ENCODE assay signal across 1 cellular context in the genomic region with DNA sequence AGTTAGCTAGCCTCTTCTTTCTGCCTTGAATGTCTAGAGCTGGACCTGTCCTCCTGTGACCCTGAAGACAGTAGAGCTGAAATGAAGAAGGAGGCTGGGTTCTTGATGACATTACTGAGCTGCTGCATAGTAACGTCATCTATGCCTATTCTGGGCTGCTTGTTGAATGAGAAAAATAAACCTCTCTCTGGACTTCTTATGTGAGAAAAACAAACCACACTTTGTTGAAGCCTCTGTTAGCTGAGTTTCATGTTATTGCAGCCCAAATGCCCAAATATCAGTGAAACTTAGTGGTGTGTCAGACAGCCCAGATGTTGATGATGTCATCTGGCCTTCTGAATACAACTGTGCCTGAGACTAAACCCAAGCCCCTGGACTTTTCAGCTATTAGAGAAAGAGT.
TF ChIP-seq lines count a peak whose summit lies in the region.

No MANE protein-coding gene starts in this region.

TF ChIP-seq in GM12878, 131 proteins besides CTCF, POLR2A, EP300 and RAD21 (continued from another document and continues in another):
- TF ChIP-seq, protein P1, sequence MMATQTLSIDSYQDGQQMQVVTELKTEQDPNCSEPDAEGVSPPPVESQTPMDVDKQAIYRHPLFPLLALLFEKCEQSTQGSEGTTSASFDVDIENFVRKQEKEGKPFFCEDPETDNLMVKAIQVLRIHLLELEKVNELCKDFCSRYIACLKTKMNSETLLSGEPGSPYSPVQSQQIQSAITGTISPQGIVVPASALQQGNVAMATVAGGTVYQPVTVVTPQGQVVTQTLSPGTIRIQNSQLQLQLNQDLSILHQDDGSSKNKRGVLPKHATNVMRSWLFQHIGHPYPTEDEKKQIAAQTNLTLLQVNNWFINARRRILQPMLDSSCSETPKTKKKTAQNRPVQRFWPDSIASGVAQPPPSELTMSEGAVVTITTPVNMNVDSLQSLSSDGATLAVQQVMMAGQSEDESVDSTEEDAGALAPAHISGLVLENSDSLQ (IDR thresholded peaks at IDR 0.05) = peak; percentile 33; the same call in 1 of the 2 replicates
- TF ChIP-seq, protein P2, sequence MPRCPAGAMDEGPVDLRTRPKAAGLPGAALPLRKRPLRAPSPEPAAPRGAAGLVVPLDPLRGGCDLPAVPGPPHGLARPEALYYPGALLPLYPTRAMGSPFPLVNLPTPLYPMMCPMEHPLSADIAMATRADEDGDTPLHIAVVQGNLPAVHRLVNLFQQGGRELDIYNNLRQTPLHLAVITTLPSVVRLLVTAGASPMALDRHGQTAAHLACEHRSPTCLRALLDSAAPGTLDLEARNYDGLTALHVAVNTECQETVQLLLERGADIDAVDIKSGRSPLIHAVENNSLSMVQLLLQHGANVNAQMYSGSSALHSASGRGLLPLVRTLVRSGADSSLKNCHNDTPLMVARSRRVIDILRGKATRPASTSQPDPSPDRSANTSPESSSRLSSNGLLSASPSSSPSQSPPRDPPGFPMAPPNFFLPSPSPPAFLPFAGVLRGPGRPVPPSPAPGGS (IDR thresholded peaks at IDR 0.05; ENCODE audit: borderline replicate concordance, insufficient read depth, low read depth, low read length, poor library complexity, severe bottlenecking) = peak; percentile 49
- TF ChIP-seq NFIC (IDR thresholded peaks at IDR 0.05; ENCODE audit: low read depth, low read length) = peak; percentile 96
- TF ChIP-seq SP1 (IDR thresholded peaks at IDR 0.05; ENCODE audit: low read depth, low read length) = no peak
- peak; percentile 75 for TF ChIP-seq CBX5 (IDR thresholded peaks at IDR 0.05; ENCODE audit: low read depth)
- TF ChIP-seq, protein P3, sequence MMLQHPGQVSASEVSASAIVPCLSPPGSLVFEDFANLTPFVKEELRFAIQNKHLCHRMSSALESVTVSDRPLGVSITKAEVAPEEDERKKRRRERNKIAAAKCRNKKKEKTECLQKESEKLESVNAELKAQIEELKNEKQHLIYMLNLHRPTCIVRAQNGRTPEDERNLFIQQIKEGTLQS (IDR thresholded peaks at IDR 0.05; ENCODE audit: borderline replicate concordance, extremely low read depth, low read depth, low read length) = no peak
- peak; percentile 62; the same call in 1 of the 2 replicates for TF ChIP-seq EED (IDR thresholded peaks at IDR 0.05; ENCODE audit: low read depth)
- TF ChIP-seq GABPA (IDR thresholded peaks at IDR 0.05; ENCODE audit: low read depth) = 0 out of 2 replicates have a peak, but pooled peaks have one; percentile 25
- TF ChIP-seq FOS (IDR thresholded peaks at IDR 0.05; ENCODE audit: borderline replicate concordance, extremely low read depth, insufficient read length) = no peak
- peak; percentile 24; the same call in 1 of the 2 replicates for TF ChIP-seq TAF1 (IDR thresholded peaks at IDR 0.05; ENCODE audit: borderline replicate concordance, low read depth, low read length)
- TF ChIP-seq SMC3 (IDR thresholded peaks at IDR 0.05; ENCODE audit: borderline replicate concordance, low read length) = peak; percentile 18; the same call in 1 of the 2 replicates
- peak; percentile 90 for TF ChIP-seq TBL1XR1 (IDR thresholded peaks at IDR 0.05; ENCODE audit: low read depth, low read length)
- peak; percentile 94 for TF ChIP-seq ZBED1 (IDR thresholded peaks at IDR 0.05; ENCODE audit: borderline replicate concordance)
- 0 out of 2 replicates have a peak, but pooled peaks have one; percentile 4 for TF ChIP-seq PAX5 (IDR thresholded peaks at IDR 0.05; ENCODE audit: borderline replicate concordance, low read depth, low read length)
- TF ChIP-seq RFX5 (IDR thresholded peaks at IDR 0.05; ENCODE audit: low read depth, low read length) = no peak
- TF ChIP-seq SRF (IDR thresholded peaks at IDR 0.05; ENCODE audit: low read depth in 2 of 2, low read length in 2 of 2) = 0 out of 4 replicates have a peak, but pooled peaks of 1 of the 2 experiments have one; percentile 39
- no peak for TF ChIP-seq YBX1 (IDR thresholded peaks at IDR 0.05)
- no peak for TF ChIP-seq POLR2AphosphoS2 (IDR thresholded peaks at IDR 0.05; ENCODE audit: low read depth, low read length)
- peak; percentile 38; the same call in 1 of the 2 replicates for TF ChIP-seq TCF7 (IDR thresholded peaks at IDR 0.05; ENCODE audit: borderline replicate concordance)
- TF ChIP-seq MEF2A (IDR thresholded peaks at IDR 0.05; ENCODE audit: insufficient read depth, low read depth, low read length) = peak; percentile 93
- TF ChIP-seq CBFB (IDR thresholded peaks at IDR 0.05; ENCODE audit: low read depth) = peak; percentile 81
- no peak; the same call in 1 of the 2 replicates for TF ChIP-seq TCF3 (IDR thresholded peaks at IDR 0.05; ENCODE audit: borderline replicate concordance, insufficient read depth, low read depth, low read length)
- 0 out of 2 replicates have a peak, but pooled peaks have one; percentile 12 for TF ChIP-seq YY1 (IDR thresholded peaks at IDR 0.05; ENCODE audit: low read depth, low read length)
- no peak for TF ChIP-seq SREBF2 (IDR thresholded peaks at IDR 0.05; ENCODE audit: low read length)
- 0 out of 2 replicates have a peak, but pooled peaks have one; percentile 46 for TF ChIP-seq STAT3 (IDR thresholded peaks at IDR 0.05; ENCODE audit: low read depth, low read length)
- TF ChIP-seq, protein P4, sequence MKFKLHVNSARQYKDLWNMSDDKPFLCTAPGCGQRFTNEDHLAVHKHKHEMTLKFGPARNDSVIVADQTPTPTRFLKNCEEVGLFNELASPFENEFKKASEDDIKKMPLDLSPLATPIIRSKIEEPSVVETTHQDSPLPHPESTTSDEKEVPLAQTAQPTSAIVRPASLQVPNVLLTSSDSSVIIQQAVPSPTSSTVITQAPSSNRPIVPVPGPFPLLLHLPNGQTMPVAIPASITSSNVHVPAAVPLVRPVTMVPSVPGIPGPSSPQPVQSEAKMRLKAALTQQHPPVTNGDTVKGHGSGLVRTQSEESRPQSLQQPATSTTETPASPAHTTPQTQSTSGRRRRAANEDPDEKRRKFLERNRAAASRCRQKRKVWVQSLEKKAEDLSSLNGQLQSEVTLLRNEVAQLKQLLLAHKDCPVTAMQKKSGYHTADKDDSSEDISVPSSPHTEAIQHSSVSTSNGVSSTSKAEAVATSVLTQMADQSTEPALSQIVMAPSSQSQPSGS (IDR thresholded peaks at IDR 0.05; ENCODE audit: low read length) = peak; percentile 99; the same call in 1 of the 2 replicates
- TF ChIP-seq PML (IDR thresholded peaks at IDR 0.05; ENCODE audit: low read length) = peak; percentile 53
- TF ChIP-seq CUX1 (IDR thresholded peaks at IDR 0.05; ENCODE audit: insufficient replicate concordance, low read depth, low read length) = peak; percentile 42
- TF ChIP-seq TCF12 (IDR thresholded peaks at IDR 0.05; ENCODE audit: low read depth, low read length) = peak; percentile 79
- no peak for TF ChIP-seq SMARCA5 (IDR thresholded peaks at IDR 0.05)
- TF ChIP-seq, protein P5, sequence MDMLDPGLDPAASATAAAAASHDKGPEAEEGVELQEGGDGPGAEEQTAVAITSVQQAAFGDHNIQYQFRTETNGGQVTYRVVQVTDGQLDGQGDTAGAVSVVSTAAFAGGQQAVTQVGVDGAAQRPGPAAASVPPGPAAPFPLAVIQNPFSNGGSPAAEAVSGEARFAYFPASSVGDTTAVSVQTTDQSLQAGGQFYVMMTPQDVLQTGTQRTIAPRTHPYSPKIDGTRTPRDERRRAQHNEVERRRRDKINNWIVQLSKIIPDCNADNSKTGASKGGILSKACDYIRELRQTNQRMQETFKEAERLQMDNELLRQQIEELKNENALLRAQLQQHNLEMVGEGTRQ (IDR thresholded peaks at IDR 0.05; ENCODE audit: borderline replicate concordance, low read depth, low read length) = no peak
- peak; percentile 38 to 46; a peak in 2 of 4 replicates for TF ChIP-seq IKZF2 (IDR thresholded peaks at IDR 0.05)
- peak; percentile 92 for TF ChIP-seq RUNX3 (IDR thresholded peaks at IDR 0.05; ENCODE audit: low read length)
- no peak for TF ChIP-seq ZNF622 (IDR thresholded peaks at IDR 0.05)
- peak; percentile 42; the same call in 1 of the 2 replicates for TF ChIP-seq SMAD5 (IDR thresholded peaks at IDR 0.05; ENCODE audit: low read depth)
- TF ChIP-seq, protein P6, sequence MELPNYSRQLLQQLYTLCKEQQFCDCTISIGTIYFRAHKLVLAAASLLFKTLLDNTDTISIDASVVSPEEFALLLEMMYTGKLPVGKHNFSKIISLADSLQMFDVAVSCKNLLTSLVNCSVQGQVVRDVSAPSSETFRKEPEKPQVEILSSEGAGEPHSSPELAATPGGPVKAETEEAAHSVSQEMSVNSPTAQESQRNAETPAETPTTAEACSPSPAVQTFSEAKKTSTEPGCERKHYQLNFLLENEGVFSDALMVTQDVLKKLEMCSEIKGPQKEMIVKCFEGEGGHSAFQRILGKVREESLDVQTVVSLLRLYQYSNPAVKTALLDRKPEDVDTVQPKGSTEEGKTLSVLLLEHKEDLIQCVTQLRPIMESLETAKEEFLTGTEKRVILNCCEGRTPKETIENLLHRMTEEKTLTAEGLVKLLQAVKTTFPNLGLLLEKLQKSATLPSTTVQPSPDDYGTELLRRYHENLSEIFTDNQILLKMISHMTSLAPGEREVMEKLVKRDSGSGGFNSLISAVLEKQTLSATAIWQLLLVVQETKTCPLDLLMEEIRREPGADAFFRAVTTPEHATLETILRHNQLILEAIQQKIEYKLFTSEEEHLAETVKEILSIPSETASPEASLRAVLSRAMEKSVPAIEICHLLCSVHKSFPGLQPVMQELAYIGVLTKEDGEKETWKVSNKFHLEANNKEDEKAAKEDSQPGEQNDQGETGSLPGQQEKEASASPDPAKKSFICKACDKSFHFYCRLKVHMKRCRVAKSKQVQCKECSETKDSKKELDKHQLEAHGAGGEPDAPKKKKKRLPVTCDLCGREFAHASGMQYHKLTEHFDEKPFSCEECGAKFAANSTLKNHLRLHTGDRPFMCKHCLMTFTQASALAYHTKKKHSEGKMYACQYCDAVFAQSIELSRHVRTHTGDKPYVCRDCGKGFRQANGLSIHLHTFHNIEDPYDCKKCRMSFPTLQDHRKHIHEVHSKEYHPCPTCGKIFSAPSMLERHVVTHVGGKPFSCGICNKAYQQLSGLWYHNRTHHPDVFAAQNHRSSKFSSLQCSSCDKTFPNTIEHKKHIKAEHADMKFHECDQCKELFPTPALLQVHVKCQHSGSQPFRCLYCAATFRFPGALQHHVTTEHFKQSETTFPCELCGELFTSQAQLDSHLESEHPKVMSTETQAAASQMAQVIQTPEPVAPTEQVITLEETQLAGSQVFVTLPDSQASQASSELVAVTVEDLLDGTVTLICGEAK (IDR thresholded peaks at IDR 0.05; ENCODE audit: borderline replicate concordance) = no peak
- TF ChIP-seq MXI1 (IDR thresholded peaks at IDR 0.05; ENCODE audit: low read depth, low read length) = no peak
- TF ChIP-seq LARP7 (IDR thresholded peaks at IDR 0.05) = no peak
- TF ChIP-seq FOXK2 (IDR thresholded peaks at IDR 0.05) = no peak
- no peak for TF ChIP-seq STAT1 (conservative IDR thresholded peaks at IDR 0.05)
- TF ChIP-seq ZZZ3 (IDR thresholded peaks at IDR 0.05; ENCODE audit: control insufficient read depth, insufficient read length, low read depth) = no peak
- peak; percentile 78 for TF ChIP-seq MEF2B (IDR thresholded peaks at IDR 0.05; ENCODE audit: partially characterized antibody, poor library complexity, severe bottlenecking)
- TF ChIP-seq NBN (IDR thresholded peaks at IDR 0.05) = 0 out of 2 replicates have a peak, but pooled peaks have one; percentile 20
- no peak for TF ChIP-seq SIX5 (IDR thresholded peaks at IDR 0.05; ENCODE audit: low read depth, low read length, severe bottlenecking)
- no peak for TF ChIP-seq USF1 (IDR thresholded peaks at IDR 0.05; ENCODE audit: borderline replicate concordance, extremely low read length, insufficient read depth, low read depth, low read length)
- no peak for TF ChIP-seq MYB (IDR thresholded peaks at IDR 0.05; ENCODE audit: borderline replicate concordance, low read depth, low read length)
- TF ChIP-seq IRF4 (IDR thresholded peaks at IDR 0.05; ENCODE audit: low read depth, low read length) = peak; percentile 53; the same call in 1 of the 2 replicates
- TF ChIP-seq NFXL1 (IDR thresholded peaks at IDR 0.05; ENCODE audit: borderline replicate concordance) = no peak
- TF ChIP-seq ZNF24 (IDR thresholded peaks at IDR 0.05) = no peak
- TF ChIP-seq CBX3 (IDR thresholded peaks at IDR 0.05; ENCODE audit: borderline replicate concordance, low read depth) = no peak
- no peak for TF ChIP-seq WRNIP1 (IDR thresholded peaks at IDR 0.05; ENCODE audit: borderline replicate concordance, low read depth, low read length)
- TF ChIP-seq CREM (IDR thresholded peaks at IDR 0.05; ENCODE audit: low read depth) = peak; percentile 92
- no peak for TF ChIP-seq NR2C1 (IDR thresholded peaks at IDR 0.05)
